Comparison of ENCODE assay signal across 1 cellular context in the genomic region with DNA sequence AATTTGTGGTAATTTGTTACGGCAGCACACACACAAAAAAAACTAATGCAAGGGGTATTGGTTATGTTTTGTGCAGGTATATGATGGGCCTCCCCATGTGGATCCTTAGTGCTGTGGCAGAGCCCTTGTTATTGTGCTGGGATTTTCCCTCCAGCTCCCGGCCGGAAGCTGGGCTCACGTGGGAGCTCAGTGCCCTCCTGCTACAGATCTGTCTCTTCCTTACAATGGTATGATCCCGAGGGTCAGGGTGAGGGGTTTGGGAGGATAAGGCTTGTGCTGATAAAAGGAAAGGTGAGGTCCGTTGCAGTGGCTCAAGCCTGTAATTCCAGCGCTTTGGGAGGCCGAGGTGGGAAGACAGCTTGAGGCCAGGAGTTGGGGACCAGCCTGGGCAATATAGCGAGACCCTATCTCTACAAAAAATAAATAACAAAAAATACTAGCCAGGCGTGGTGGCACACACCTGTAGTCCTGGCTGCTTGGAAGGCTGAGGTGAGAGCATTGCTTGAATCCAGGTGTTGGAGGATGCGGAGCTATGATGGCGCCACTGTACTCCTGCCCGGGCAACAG.
TF ChIP-seq lines count a peak whose summit lies in the region.

No MANE protein-coding gene starts in this region.

TF ChIP-seq in GM23338, 12 proteins besides CTCF, POLR2A, EP300 and RAD21 (continued from another document):
- TF ChIP-seq, protein P1, sequence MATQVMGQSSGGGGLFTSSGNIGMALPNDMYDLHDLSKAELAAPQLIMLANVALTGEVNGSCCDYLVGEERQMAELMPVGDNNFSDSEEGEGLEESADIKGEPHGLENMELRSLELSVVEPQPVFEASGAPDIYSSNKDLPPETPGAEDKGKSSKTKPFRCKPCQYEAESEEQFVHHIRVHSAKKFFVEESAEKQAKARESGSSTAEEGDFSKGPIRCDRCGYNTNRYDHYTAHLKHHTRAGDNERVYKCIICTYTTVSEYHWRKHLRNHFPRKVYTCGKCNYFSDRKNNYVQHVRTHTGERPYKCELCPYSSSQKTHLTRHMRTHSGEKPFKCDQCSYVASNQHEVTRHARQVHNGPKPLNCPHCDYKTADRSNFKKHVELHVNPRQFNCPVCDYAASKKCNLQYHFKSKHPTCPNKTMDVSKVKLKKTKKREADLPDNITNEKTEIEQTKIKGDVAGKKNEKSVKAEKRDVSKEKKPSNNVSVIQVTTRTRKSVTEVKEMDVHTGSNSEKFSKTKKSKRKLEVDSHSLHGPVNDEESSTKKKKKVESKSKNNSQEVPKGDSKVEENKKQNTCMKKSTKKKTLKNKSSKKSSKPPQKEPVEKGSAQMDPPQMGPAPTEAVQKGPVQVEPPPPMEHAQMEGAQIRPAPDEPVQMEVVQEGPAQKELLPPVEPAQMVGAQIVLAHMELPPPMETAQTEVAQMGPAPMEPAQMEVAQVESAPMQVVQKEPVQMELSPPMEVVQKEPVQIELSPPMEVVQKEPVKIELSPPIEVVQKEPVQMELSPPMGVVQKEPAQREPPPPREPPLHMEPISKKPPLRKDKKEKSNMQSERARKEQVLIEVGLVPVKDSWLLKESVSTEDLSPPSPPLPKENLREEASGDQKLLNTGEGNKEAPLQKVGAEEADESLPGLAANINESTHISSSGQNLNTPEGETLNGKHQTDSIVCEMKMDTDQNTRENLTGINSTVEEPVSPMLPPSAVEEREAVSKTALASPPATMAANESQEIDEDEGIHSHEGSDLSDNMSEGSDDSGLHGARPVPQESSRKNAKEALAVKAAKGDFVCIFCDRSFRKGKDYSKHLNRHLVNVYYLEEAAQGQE (IDR thresholded peaks at IDR 0.05; ENCODE audit: unreplicated experiment), result no peak
- TF ChIP-seq EZH2phosphoT487 (IDR thresholded peaks at IDR 0.05; ENCODE audit: unreplicated experiment), result no peak
